Comparison of ENCODE assay signal across 22 cellular contexts in genomic region chr13:51113969-51114368, GRCh38. TPM values are rescaled to one million over a fixed set of nuclear protein-coding genes. Genes with fewer than 3 reads are reported as not detected.
"Had no signal": no experiment of that assay in that cellular context is flagged by ENCODE, and none has a peak within 500 bp of the region (broad histone marks: within the 10 kb centered on the region; RNA-seq: fewer than 3 reads in every experiment).

No MANE protein-coding gene starts in this region.

- FAIRE-seq: RCC 7860 had no signal

- H3K9ac ChIP-seq: SK-N-SH had no signal

- DNase-seq: Karpas-422, KG1, MM.1S, MV-4-11, NCI-H1048, NCI-H1105, NCI-H1417, NCI-H1436 treated with DMSO at 0.1 percent for 48 hours, NCI-H1694, NCI-H187 treated with DMSO at 0.1 percent for 48 hours, NCI-H2029 treated with DMSO at 0.1 percent for 48 hours, NCI-H2227 treated with DMSO at 0.1 percent for 48 hours, NCI-H510A, NCI-H524 treated with DMSO at 0.1 percent for 48 hours, NCI-H69, NCI-H774, Right ventricle myocardium superior, RPMI8226, SK-N-SH had no signal

- H3K9me3 ChIP-seq: SK-N-SH had no signal

- H3K4me2 ChIP-seq: SK-N-SH had no signal

RNA-seq across cellular contexts. Expression of gene C13orf42, which starts 2.9 kb away (rescaled TPM):
- total RNA-seq: HT-29, Right ventricle myocardium superior, SK-MEL-5 had no signal
- polyA plus RNA-seq: SK-N-SH had no signal
